In the genomic region with DNA sequence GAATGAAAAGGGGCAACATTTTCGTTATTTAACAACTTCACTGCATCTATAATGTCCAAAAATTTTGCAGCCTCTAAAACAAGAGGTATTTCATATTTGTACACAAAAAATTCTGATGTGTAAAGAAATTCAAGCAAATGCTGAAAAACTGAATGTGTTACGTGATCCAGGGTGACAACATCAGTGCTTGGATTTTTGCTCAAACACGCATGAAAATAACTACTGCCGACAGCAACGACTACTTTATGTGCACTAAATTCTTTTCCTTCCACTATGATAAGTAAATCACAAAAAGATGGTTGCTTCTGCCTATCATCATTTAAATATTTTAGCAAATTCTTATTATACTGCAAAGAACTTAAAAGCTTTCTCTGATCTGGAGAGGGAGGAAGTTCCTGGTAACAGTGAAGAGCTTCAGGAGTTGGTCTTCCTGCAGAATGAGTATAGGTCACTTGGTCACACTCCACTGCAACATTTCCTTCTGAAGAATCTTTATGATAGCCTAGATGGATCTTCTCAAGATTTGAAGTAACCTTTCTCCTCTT, we compare ENCODE assay signal across 8 cellular contexts. TPM values are rescaled to one million over a fixed set of nuclear protein-coding genes. Genes with fewer than 3 reads are reported as not detected.
DNase-seq lines count a peak whose midpoint lies in the region; ATAC-seq and TF ChIP-seq lines count a peak whose summit lies in the region.

No MANE protein-coding gene starts in this region.

- H3K27me3 ChIP-seq in CD4-positive, alpha-beta memory T cell (ENCODE audit: insufficient read depth, low read length) = no peaks in the 10 kb centered on the region
- H3K27me3 ChIP-seq in brain microvascular endothelial cell (replicated peaks) = no peaks in the 10 kb centered on the region
- no peaks in the 10 kb centered on the region for H3K27me3 ChIP-seq in muscle layer of colon (ENCODE audit: control insufficient read depth in 1 of 2, insufficient read depth in 2 of 2, low read length in 2 of 2)

- peak overlapping the region; percentile 93 to 99 (median 96) for H3K4me3 Mint-ChIP-seq in CD4-positive, alpha-beta memory T cell
- H3K4me3 Mint-ChIP-seq in IgD-negative memory B cell = peak overlapping the region; percentile 79 to 98 (median 96)

- no peak for DNase-seq in CD4-positive, alpha-beta memory T cell
- no peak for DNase-seq in brain microvascular endothelial cell
- no peak for DNase-seq in stimulated activated CD4-positive, alpha-beta T cell treated with anti-CD3 and anti-CD28 coated beads, Interleukin-2, amount 100 ng/mL, for 24 hours
- no peak for DNase-seq in NCI-H2107 (lab: John Stamatoyannopoulos, UW)

- TF ChIP-seq CTCF in brain microvascular endothelial cell (IDR thresholded peaks at IDR 0.05; ENCODE audit: low read depth, low read length, missing control alignments) = no peak

- peak overlapping the region; percentile 88 for H3K9ac ChIP-seq in muscle layer of colon (ENCODE audit: low read length)

- POLR2A ChIA-PET in CD4-positive, alpha-beta memory T cell (lab: Charles Lee; ENCODE audit: partially characterized antibody) = no interaction called here

- intact Hi-C loops in CD4-positive, alpha-beta memory T cell (cut with micrococcal nuclease) = no loop called here

- no peak for ATAC-seq in HG02870 (IDR thresholded peaks at IDR 0.05; ENCODE audit: unreplicated experiment)
- ATAC-seq in GM21515 (IDR thresholded peaks at IDR 0.05; ENCODE audit: unreplicated experiment) = no peak

- peak overlapping the region; percentile 93 to 98 (median 97) for H3K27ac Mint-ChIP-seq in CD4-positive, alpha-beta memory T cell
- peak overlapping the region; percentile 56 to 98 (median 98) for H3K27ac Mint-ChIP-seq in IgD-negative memory B cell

- H3K9me3 ChIP-seq in CD4-positive, alpha-beta memory T cell (ENCODE audit: control insufficient read depth in 1 of 2, low read length in 2 of 2) = no peaks in the 10 kb centered on the region
- no peaks in the 10 kb centered on the region for H3K9me3 ChIP-seq in muscle layer of colon (ENCODE audit: low read length)

- H3K4me1 Mint-ChIP-seq in CD4-positive, alpha-beta memory T cell = peaks cover 53 to 88% (median 64%) of the 10 kb centered on the region in 4 donors
- peaks cover 42 to 65% (median 52%) of the 10 kb centered on the region in 3 donors for H3K4me1 Mint-ChIP-seq in IgD-negative memory B cell

- peaks cover 66% of the 10 kb centered on the region for H3K4me1 ChIP-seq in CD4-positive, alpha-beta memory T cell (ENCODE audit: insufficient read depth, low read length)
- peaks cover 21% of the 10 kb centered on the region for H3K4me1 ChIP-seq in muscle layer of colon (ENCODE audit: insufficient read depth, low read length)

- in situ Hi-C loops in brain microvascular endothelial cell (cut with HindIII; ENCODE audit: low pct_ligation_motif_present, low sequenced_read_pairs) = no loop called here

- H3K9me3 Mint-ChIP-seq in CD4-positive, alpha-beta memory T cell = peaks cover 0 to 1% (median 0%) of the 10 kb centered on the region in 8 donors
- no peaks in the 10 kb centered on the region for H3K9me3 Mint-ChIP-seq in IgD-negative memory B cell

- CTCF ChIA-PET in CD4-positive, alpha-beta memory T cell (lab: Charles Lee; ENCODE audit: partially characterized antibody) = interaction anchor here (1.7 kb wide), 1 partner anchor 17 kb away, joined by 3 read pairs; no protein-coding TSS in a partner anchor

- H3K27ac ChIP-seq in CD4-positive, alpha-beta memory T cell (ENCODE audit: low read depth, low read length) = peak overlapping the region; percentile 91
- peak overlapping the region; percentile 92 for H3K27ac ChIP-seq in brain microvascular endothelial cell
- peak overlapping the region; percentile 91 for H3K27ac ChIP-seq in muscle layer of colon (ENCODE audit: low read depth, low read length)

- peak overlapping the region; percentile 90 to 92 for H3K4me3 ChIP-seq in CD4-positive, alpha-beta memory T cell (ENCODE audit: low read length in 2 of 2)
- H3K4me3 ChIP-seq in brain microvascular endothelial cell (ENCODE audit: low read depth, low read length) = peak overlapping the region; percentile 84
- H3K4me3 ChIP-seq in muscle layer of colon (ENCODE audit: low read depth in 1 of 2, low read length in 2 of 2) = peak overlapping the region; percentile 84 to 94

- no peaks in the 10 kb centered on the region for H3K36me3 ChIP-seq in CD4-positive, alpha-beta memory T cell (ENCODE audit: insufficient read depth, low read length)
- H3K36me3 ChIP-seq in brain microvascular endothelial cell (replicated peaks) (no peaks in the 10 kb centered on the region), muscle layer of colon (ENCODE audit: insufficient read depth, low read length) (no peaks in the 10 kb centered on the region)

- no peaks in the 10 kb centered on the region for H3K27me3 Mint-ChIP-seq in CD4-positive, alpha-beta memory T cell
- H3K27me3 Mint-ChIP-seq in IgD-negative memory B cell = no peaks in the 10 kb centered on the region

- peaks cover 0 to 12% of the 10 kb centered on the region in 2 donors for H3K36me3 Mint-ChIP-seq in CD4-positive, alpha-beta memory T cell
- no peaks in the 10 kb centered on the region for H3K36me3 Mint-ChIP-seq in IgD-negative memory B cell

RNA-seq across cellular contexts. Expression of a gene that starts 1.1 kb away (rescaled TPM):
- 10 to 100 TPM; 12.8 to 13.9 TPM for total RNA-seq in CD4-positive, alpha-beta memory T cell
- polyA plus RNA-seq in CD4-positive, alpha-beta memory T cell = 1 to 10 TPM; 1.2 to 2.9 TPM
- polyA plus RNA-seq in IgD-negative memory B cell = 2.7 TPM

RNA-seq across cellular contexts. Expression of a gene that starts 53.5 kb away (rescaled TPM):
- under 1 TPM; 0.30 to 0.38 TPM for total RNA-seq in CD4-positive, alpha-beta memory T cell
- polyA plus RNA-seq in CD4-positive, alpha-beta memory T cell = under 1 TPM in 1 of 2 donors, not detected in 1; 0.01 TPM
- 0.04 TPM for polyA plus RNA-seq in IgD-negative memory B cell
